30 cellular contexts compared by ENCODE assay signal in genomic region chr15:63864186-63864585, GRCh38.
"Had no signal": no experiment of that assay in that cellular context is flagged by ENCODE, and none has a peak within 500 bp of the region (broad histone marks: within the 10 kb centered on the region; RNA-seq: fewer than 3 reads in every experiment).

No MANE protein-coding gene starts in this region.

- H3K27me3 ChIP-seq: ascending aorta, cardiac muscle cell, MG63, Peyer's patch, SJSA1 had no signal

- H3K27ac ChIP-seq: ascending aorta, cardiac muscle cell, Peyer's patch, SJSA1, WERI-Rb-1 had no signal

- H3K36me3 ChIP-seq: ascending aorta, cardiac muscle cell, MG63, Peyer's patch, SJSA1, WERI-Rb-1 had no signal

- H3K9ac ChIP-seq: SK-N-SH had no signal

- H3K9me3 Mint-ChIP-seq: activated CD4-positive, alpha-beta T cell treated with anti-CD3 and anti-CD28 coated beads, Interleukin-2, amount 10 ng/mL, durations not matched to agents 7 days and 5 days; activated T-cell treated with anti-CD3 and anti-CD28 coated beads, Interleukin-2, amount 50 U/mL, for 24 hours; T-cell had no signal

- ATAC-seq: activated CD8-positive, alpha-beta T cell treated with anti-CD3 and anti-CD28 coated beads, Interleukin-2, amount 10 ng/mL, durations not matched to agents 7 days and 5 days; PC-3; T-cell had no signal

- H3K4me1 ChIP-seq: ascending aorta, Peyer's patch, SJSA1 had no signal

- H3K4me2 ChIP-seq: SK-N-SH had no signal

- DNase-seq: activated CD4-positive, alpha-beta T cell treated with anti-CD3 and anti-CD28 coated beads for 1 hour; activated CD4-positive, alpha-beta T cell treated with anti-CD3 and anti-CD28 coated beads, Interleukin-2, amount 10 ng/mL, durations not matched to agents 7 days and 5 days; activated CD4-positive, alpha-beta T cell treated with anti-CD3 and anti-CD28 coated beads, Interleukin-2, amount 50 U/mL, for 48 hours; activated CD4-positive, CD25-positive, alpha-beta regulatory T cell; activated CD8-positive, alpha-beta T cell treated with anti-CD3 and anti-CD28 coated beads, Interleukin-2, amount 10 ng/mL, durations not matched to agents 7 days and 5 days; activated naive CD4-positive, alpha-beta T cell treated with anti-CD3 and anti-CD28 coated beads, Interleukin-2, amount 50 U/mL, for 16 hours; activated naive CD8-positive, alpha-beta T cell treated with anti-CD3 and anti-CD28 coated beads, Interleukin-2, amount 10 ng/mL, durations not matched to agents 7 days and 5 days; activated T-cell treated with anti-CD3 and anti-CD28 coated beads, Interleukin-2, amount 50 U/mL, for 24 hours; amygdala; Kasumi-1; KG1; MG63; MV-4-11; NCI-H1092; NCI-H1436 treated with DMSO at 0.1 percent for 48 hours; NCI-H1694 treated with DMSO at 0.1 percent for 48 hours; NCI-H2029; NCI-H345; NCI-H524 treated with DMSO at 0.1 percent for 48 hours; PC-3; Peyer's patch; RPMI8226; SHP77 treated with DMSO at 0.1 percent for 48 hours; SK-N-SH; T-cell; T1000; WERI-Rb-1 had no signal

- H3K36me3 Mint-ChIP-seq: activated naive CD8-positive, alpha-beta T cell treated with anti-CD3 and anti-CD28 coated beads, Interleukin-2, amount 10 ng/mL, durations not matched to agents 7 days and 5 days; T-cell had no signal

- H3K4me3 ChIP-seq: ascending aorta, cardiac muscle cell, MG63, Peyer's patch, SJSA1 had no signal

- H3K27ac Mint-ChIP-seq: activated CD4-positive, alpha-beta T cell treated with anti-CD3 and anti-CD28 coated beads, Interleukin-2, amount 10 ng/mL, durations not matched to agents 7 days and 5 days; activated CD8-positive, alpha-beta T cell treated with anti-CD3 and anti-CD28 coated beads, Interleukin-2, amount 10 ng/mL, durations not matched to agents 7 days and 5 days; activated naive CD8-positive, alpha-beta T cell treated with anti-CD3 and anti-CD28 coated beads, Interleukin-2, amount 10 ng/mL, durations not matched to agents 7 days and 5 days; activated T-cell treated with anti-CD3 and anti-CD28 coated beads, Interleukin-2, amount 50 U/mL, for 24 hours; T-cell had no signal

- H3K9me3 ChIP-seq: ascending aorta, MG63, Peyer's patch, SJSA1, SK-N-SH had no signal
